17 cellular contexts compared by ENCODE assay signal in the genomic region with DNA sequence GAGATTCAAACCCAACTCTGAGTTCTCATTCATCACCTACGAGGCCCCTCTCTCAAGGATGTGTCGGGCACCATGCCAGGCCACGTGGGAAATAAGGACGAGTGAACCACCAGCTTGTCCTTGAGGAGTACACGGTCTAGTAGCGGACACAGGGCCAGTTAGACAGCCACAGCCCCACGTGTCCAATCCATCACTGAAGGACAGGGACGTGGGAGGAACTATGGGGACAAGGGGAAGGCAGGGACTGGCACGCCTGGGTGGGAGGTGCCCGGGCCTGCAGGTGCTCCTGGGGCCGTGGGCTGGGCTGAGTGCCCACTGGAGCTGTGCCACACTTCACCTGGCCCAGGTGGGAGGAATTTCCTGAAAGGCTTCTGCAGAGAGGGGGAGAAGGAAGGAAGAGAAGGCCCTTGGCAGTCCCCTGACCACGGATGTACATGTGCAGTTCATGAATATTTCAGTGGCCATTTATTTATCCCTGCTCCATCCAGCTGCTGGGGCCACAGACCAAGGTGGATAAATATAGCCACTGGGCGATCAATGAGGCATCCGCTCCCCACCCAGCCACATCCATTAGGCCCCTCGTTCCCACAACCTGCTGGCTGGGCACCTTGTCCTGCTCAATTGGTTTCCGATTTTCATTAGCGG. TPM values are rescaled to one million over a fixed set of nuclear protein-coding genes. Genes with fewer than 3 reads are reported as not detected.
A peak's percentile ranks its signal among the peaks of the same experiment; 100 is the strongest.
DNase-seq lines count a peak whose midpoint lies in the region; TF ChIP-seq lines count a peak whose summit lies in the region.
"Had no signal": no experiment of that assay in that cellular context is flagged by ENCODE, and none has a peak within 500 bp of the region (broad histone marks: within the 10 kb centered on the region; RNA-seq: fewer than 3 reads in every experiment).

No MANE protein-coding gene starts in this region.

- peak overlapping the region; percentile 24 for H3K9ac ChIP-seq in mucosa of stomach (ENCODE audit: low read length)

- H3K9me3 Mint-ChIP-seq in brain: peaks cover 0 to 3% (median 0%) of the 10 kb centered on the region in 5 experiments
- H3K9me3 Mint-ChIP-seq: activated naive CD4-positive, alpha-beta T cell treated with anti-CD3 and anti-CD28 coated beads, Interleukin-2, amount 50 U/mL, for 72 hours; CD4-positive, CD25-positive, alpha-beta regulatory T cell; endodermal cell; mesothelial cell of epicardium had no signal

- peak; percentile 23 to 43 for DNase-seq in NCI-H187 (lab: John Stamatoyannopoulos, UW)
- DNase-seq in NCI-H187 treated with DMSO at 0.1 percent for 48 hours (lab: John Stamatoyannopoulos, UW): no peak
- DNase-seq in ureter (ENCODE audit: low spot score): peak; percentile 73
- DNase-seq in GM10266 (ENCODE audit: extremely low spot score): no peak
- DNase-seq in esophagus squamous epithelium (lab: John Stamatoyannopoulos, UW): no peak
- DNase-seq in HUDEP-2 (lab: John Stamatoyannopoulos, UW; ENCODE audit: unreplicated experiment in 76 of 76): no peak
- DNase-seq: CD4-positive, CD25-positive, alpha-beta regulatory T cell; central memory CD4-positive, alpha-beta T cell; endodermal cell; foreskin keratinocyte; SIG-M5; stimulated activated CD4-positive, alpha-beta T cell treated with anti-CD3 and anti-CD28 coated beads, Interleukin-2, amount 100 ng/mL, for 24 hours; trophoblast cell had no signal

- intact Hi-C loops in esophagus squamous epithelium (cut with DNase I): no loop called here

- peaks cover 19% of the 10 kb centered on the region for H3K27me3 Mint-ChIP-seq in brain

- TF ChIP-seq POLR2A in esophagus squamous epithelium (IDR thresholded peaks at IDR 0.05): no peak

- peak overlapping the region in 4 of 5 experiments; percentile 18 to 95 (median 88) for H3K27ac Mint-ChIP-seq in brain
- H3K27ac Mint-ChIP-seq: activated naive CD4-positive, alpha-beta T cell treated with anti-CD3 and anti-CD28 coated beads, Interleukin-2, amount 50 U/mL, for 72 hours; CD4-positive, CD25-positive, alpha-beta regulatory T cell; endodermal cell; mesothelial cell of epicardium had no signal

- no peaks in the 10 kb centered on the region for H3K36me3 Mint-ChIP-seq in brain
- H3K36me3 Mint-ChIP-seq: activated naive CD4-positive, alpha-beta T cell treated with anti-CD3 and anti-CD28 coated beads, Interleukin-2, amount 50 U/mL, for 72 hours; CD4-positive, CD25-positive, alpha-beta regulatory T cell had no signal

- peak overlapping the region in 2 of 4 donors; percentile 29 to 39 for H3K27ac ChIP-seq in esophagus squamous epithelium
- H3K27ac ChIP-seq: foreskin keratinocyte had no signal

- WGBS in esophagus squamous epithelium, 2 donors: 23 to 29% methylated on average over 8 to 17 of the region's 17 CpGs

- peaks cover 81% of the 10 kb centered on the region for H3K4me1 Mint-ChIP-seq in brain
- H3K4me1 Mint-ChIP-seq: CD4-positive, CD25-positive, alpha-beta regulatory T cell had no signal

- H3K4me1 ChIP-seq in mucosa of stomach (ENCODE audit: control insufficient read depth, insufficient read depth, low read length) (peaks cover 79% of the 10 kb centered on the region), esophagus squamous epithelium (peaks cover 17 to 51% (median 25%) of the 10 kb centered on the region in 3 donors)
- H3K4me1 ChIP-seq: foreskin keratinocyte had no signal

- no peak overlapping the region for H3K4me3 Mint-ChIP-seq in brain
- H3K4me3 Mint-ChIP-seq: CD4-positive, CD25-positive, alpha-beta regulatory T cell; endodermal cell; mesothelial cell of epicardium had no signal

- TF ChIP-seq CTCF in brain (conservative IDR thresholded peaks at IDR 0.05) (no peak), GM10266 (IDR thresholded peaks at IDR 0.05; ENCODE audit: control insufficient read depth, insufficient read depth, low read depth, missing control alignments) (no peak), esophagus squamous epithelium (IDR thresholded peaks at IDR 0.05) (no peak)

- H3K9me3 ChIP-seq in mucosa of stomach (ENCODE audit: control insufficient read depth, low read length): no peaks in the 10 kb centered on the region
- no peaks in the 10 kb centered on the region for H3K9me3 ChIP-seq in esophagus squamous epithelium

- no peaks in the 10 kb centered on the region for H3K27me3 ChIP-seq in mucosa of stomach (ENCODE audit: control insufficient read depth, insufficient read depth, low read length)
- H3K27me3 ChIP-seq in esophagus squamous epithelium: no peaks in the 10 kb centered on the region

- H3K4me3 ChIP-seq in mucosa of stomach (ENCODE audit: low read length) (peak overlapping the region; percentile 2), esophagus squamous epithelium (no peak overlapping the region)

- H3K36me3 ChIP-seq in mucosa of stomach (ENCODE audit: control insufficient read depth, insufficient read depth, low read length): no peaks in the 10 kb centered on the region
- peaks cover 0 to 7% (median 0%) of the 10 kb centered on the region in 3 donors for H3K36me3 ChIP-seq in esophagus squamous epithelium

RNA-seq across cellular contexts. Expression of a gene that starts 59.7 kb away (rescaled TPM):
- polyA plus RNA-seq in brain (ENCODE audit: insufficient read depth, low read depth, low replicate concordance): 6.6 TPM
- total RNA-seq in ureter (76.8 TPM), esophagus squamous epithelium (10 to 100 TPM; 13.1 to 33.7 (median 20.9) TPM)

Comparison
In these comparisons a context has a peak if more than half of its experiments do, and no peak if none do; other contexts are left out.
1. DNase-seq: peak in NCI-H187 (2 of 2) and ureter (single experiment); none in NCI-H187 treated with DMSO at 0.1 percent for 48 hours (single experiment), GM10266 (single experiment), esophagus squamous epithelium (single experiment) and HUDEP-2 (0 of 76).